8 cellular contexts compared by ENCODE assay signal in the genomic region with DNA sequence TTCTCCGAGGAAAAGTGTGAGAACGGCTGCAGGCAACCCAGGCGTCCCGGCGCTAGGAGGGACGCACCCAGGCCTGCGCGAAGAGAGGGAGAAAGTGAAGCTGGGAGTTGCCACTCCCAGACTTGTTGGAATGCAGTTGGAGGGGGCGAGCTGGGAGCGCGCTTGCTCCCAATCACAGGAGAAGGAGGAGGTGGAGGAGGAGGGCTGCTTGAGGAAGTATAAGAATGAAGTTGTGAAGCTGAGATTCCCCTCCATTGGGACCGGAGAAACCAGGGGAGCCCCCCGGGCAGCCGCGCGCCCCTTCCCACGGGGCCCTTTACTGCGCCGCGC. TPM values are rescaled to one million over a fixed set of nuclear protein-coding genes. Genes with fewer than 3 reads are reported as not detected.
DNase-seq lines count a peak whose midpoint lies in the region; ATAC-seq, FAIRE-seq and TF ChIP-seq lines count a peak whose summit lies in the region.

A gene (plus strand): TSS at position 247 of the 330 bp plus-strand sequence. CDS start 175 bp downstream, outside the sequence.

- no peak for FAIRE-seq in small intestine (lab: Jason Lieb, UNC)

- H3K4me3 ChIP-seq in HUES6 (ENCODE audit: low read depth, low read length) = peak within 1 kb of the TSS; percentile 84
- H3K4me3 ChIP-seq in kidney epithelial cell (ENCODE audit: low read depth, low read length) = peak within 1 kb of the TSS; percentile 73
- H3K4me3 ChIP-seq in small intestine (ENCODE audit: low read depth in 1 of 2, low read length in 2 of 2) = peak within 1 kb of the TSS; percentile 69 to 90

- H3K27ac ChIP-seq in HUES6 (ENCODE audit: low read depth, low read length) = peak within 1 kb of the TSS; percentile 84
- H3K27ac ChIP-seq in small intestine (ENCODE audit: low read depth in 1 of 2, low read length in 1 of 2) = peak within 1 kb of the TSS; percentile 91 to 99

- H3K9me3 ChIP-seq in HUES6 (ENCODE audit: control insufficient read depth, insufficient read depth, low read depth, low read length) = no peaks in the 10 kb centered on the region
- H3K9me3 ChIP-seq in small intestine (ENCODE audit: control insufficient read depth, low read depth) = no peaks in the 10 kb centered on the region

- peak; percentile 62 for DNase-seq in cerebellar cortex (ENCODE audit: low spot score)
- peak; percentile 42 for DNase-seq in kidney epithelial cell (ENCODE audit: low read depth)
- DNase-seq in small intestine = peak; percentile 93
- DNase-seq in NCI-H2107 (lab: John Stamatoyannopoulos, UW) = no peak
- no peak for DNase-seq in NCI-H1694 treated with DMSO at 0.1 percent for 48 hours (lab: John Stamatoyannopoulos, UW)
- DNase-seq in MV-4-11 (lab: John Stamatoyannopoulos, UW) = no peak

- no peak for ATAC-seq in GM21528 (IDR thresholded peaks at IDR 0.05; ENCODE audit: low FRiP score, unreplicated experiment)

- peak within 1 kb of the TSS; percentile 56 for H3K9ac ChIP-seq in HUES6 (ENCODE audit: low read length)

- no peak for TF ChIP-seq CTCF in kidney epithelial cell (IDR thresholded peaks at IDR 0.05; ENCODE audit: insufficient read depth, low read length, poor library complexity, severe bottlenecking)

- H3K4me1 ChIP-seq in HUES6 (ENCODE audit: control insufficient read depth, insufficient read depth, low read length) (peaks cover 61% of the 10 kb centered on the region), small intestine (ENCODE audit: control insufficient read depth in 2 of 2, insufficient read depth in 1 of 2, low read depth in 1 of 2, low read length in 1 of 2) (peaks cover 6 to 12% of the 10 kb centered on the region in 2 donors)

- H3K27me3 ChIP-seq in HUES6 (ENCODE audit: control insufficient read depth, insufficient read depth, low read length) = no peaks in the 10 kb centered on the region
- no peaks in the 10 kb centered on the region for H3K27me3 ChIP-seq in kidney epithelial cell (ENCODE audit: control insufficient read depth, insufficient read depth, low read length)
- no peaks in the 10 kb centered on the region for H3K27me3 ChIP-seq in small intestine (ENCODE audit: control insufficient read depth in 2 of 2, insufficient read depth in 2 of 2, low read length in 2 of 2)

- 3 to 8% (median 7%) methylated on average over 12 to 20 of the region's 20 CpGs for WGBS in small intestine, 3 donors

- H3K36me3 ChIP-seq in HUES6 (ENCODE audit: control insufficient read depth, insufficient read depth, low read length) (peaks cover 12% of the 10 kb centered on the region; the same call in 1 of the 2 replicates), kidney epithelial cell (ENCODE audit: control insufficient read depth, insufficient read depth, low read length) (no peaks in the 10 kb centered on the region), small intestine (ENCODE audit: control insufficient read depth in 2 of 2, insufficient read depth in 2 of 2, low read length in 2 of 2) (no peaks in the 10 kb centered on the region)

RNA-seq across cellular contexts. Expression of the gene that starts here (rescaled TPM):
- 44.1 and 47.2 TPM in 2 replicates for total RNA-seq in kidney epithelial cell
- 10 to 100 TPM; 43.0 to 83.2 (median 56.2) TPM for polyA plus RNA-seq in small intestine

Comparison
In these comparisons a context has a peak if more than half of its experiments do, and no peak if none do; other contexts are left out.
1. DNase-seq: peak in cerebellar cortex (single experiment), kidney epithelial cell (single experiment) and small intestine (single experiment); none in NCI-H2107 (single experiment), NCI-H1694 treated with DMSO at 0.1 percent for 48 hours (single experiment) and MV-4-11 (single experiment).
2. Peak in every context shown above with its lines, with median percentiles within 50 percentile points of each other: H3K4me3 ChIP-seq.